27 cellular contexts compared by ENCODE assay signal in genomic region chr20:62637110-62637509, GRCh38. TPM values are rescaled to one million over a fixed set of nuclear protein-coding genes. Genes with fewer than 3 reads are reported as not detected.
"Had no signal": no experiment of that assay in that cellular context is flagged by ENCODE, and none has a peak within 500 bp of the region (broad histone marks: within the 10 kb centered on the region; RNA-seq: fewer than 3 reads in every experiment).

No MANE protein-coding gene starts in this region.

- H3K27me3 ChIP-seq: adrenal gland, ascending aorta had no signal

- H3K4me3 Mint-ChIP-seq: activated B cell treated with CpG ODN at 0.5 μM for 24 hours; activated CD4-positive, alpha-beta T cell treated with anti-CD3 and anti-CD28 coated beads for 36 hours; activated naive CD8-positive, alpha-beta T cell; activated T-cell treated with anti-CD3 and anti-CD28 coated beads, Interleukin-2, amount 50 U/mL, for 4 hours; dendritic cell treated with granulocyte-macrophage colony-stimulating factor and Interleukin-4, amounts not matched to agents 40 ng/mL and 50 ng/mL, for 4 days; immature natural killer cell; naive thymus-derived CD8-positive, alpha-beta T cell; neural progenitor cell had no signal

- H3K9me3 ChIP-seq: adrenal gland, ascending aorta, left lung, spleen, thoracic aorta, upper lobe of left lung had no signal

- FAIRE-seq: endometrium had no signal

- H3K27ac ChIP-seq: adrenal gland, ascending aorta, brain microvascular endothelial cell, left lung, neural progenitor cell, spleen, thoracic aorta, upper lobe of left lung had no signal

- H3K27me3 Mint-ChIP-seq: activated naive CD8-positive, alpha-beta T cell had no signal

- H3K36me3 ChIP-seq: adrenal gland, ascending aorta, brain microvascular endothelial cell, left lung, neural progenitor cell, spleen, thoracic aorta, upper lobe of left lung had no signal

- DNase-seq: activated B cell treated with CpG ODN at 0.5 μM for 24 hours; activated CD4-positive, alpha-beta T cell treated with anti-CD3 and anti-CD28 coated beads, Interleukin-2, amount 50 U/mL, for 48 hours; activated CD8-positive, alpha-beta memory T cell treated with anti-CD3 and anti-CD28 coated beads, Interleukin-2, amount 50 U/mL, for 48 hours; activated T-cell treated with anti-CD3 and anti-CD28 coated beads, Interleukin-2, amount 50 U/mL, for 4 hours; adrenal gland; brain microvascular endothelial cell; caudate nucleus; effector CD4-positive, alpha-beta T cell; immature natural killer cell; kidney glomerular epithelial cell; naive thymus-derived CD8-positive, alpha-beta T cell; spleen; stimulated activated CD4-positive, alpha-beta T cell treated with anti-CD3 and anti-CD28 coated beads, Interleukin-4, amount 100 ng/mL, for 24 hours; stimulated activated naive CD4-positive, alpha-beta T cell treated with Interleukin-2 at 50 U/mL for 16 hours; T-helper 9 cell had no signal

- H3K4me2 ChIP-seq: neural progenitor cell had no signal

- H3K9me3 Mint-ChIP-seq: activated B cell treated with CpG ODN at 0.5 μM for 24 hours; activated T-cell treated with anti-CD3 and anti-CD28 coated beads, Interleukin-2, amount 50 U/mL, for 4 hours; activated T-helper 2 cell treated with anti-CD3 and anti-CD28 coated beads, Interferon-gamma antibody, Interleukin-2, Interleukin-4, amounts not matched to agents 10 μg/mL and 5 μg/mL and 100 μg/mL, durations not matched to agents 14 hours and 24 hours and 36 hours; dendritic cell treated with granulocyte-macrophage colony-stimulating factor and Interleukin-4, amounts not matched to agents 40 ng/mL and 50 ng/mL, for 4 days; naive thymus-derived CD8-positive, alpha-beta T cell; neural progenitor cell had no signal

- H3K27ac Mint-ChIP-seq: activated B cell treated with CpG ODN at 0.5 μM for 24 hours; activated CD4-positive, alpha-beta T cell treated with anti-CD3 and anti-CD28 coated beads for 36 hours; activated naive CD8-positive, alpha-beta T cell; activated T-helper 2 cell treated with anti-CD3 and anti-CD28 coated beads, Interferon-gamma antibody, Interleukin-2, Interleukin-4, amounts not matched to agents 10 μg/mL and 5 μg/mL and 100 μg/mL, durations not matched to agents 14 hours and 24 hours and 36 hours; dendritic cell treated with granulocyte-macrophage colony-stimulating factor and Interleukin-4, amounts not matched to agents 40 ng/mL and 50 ng/mL, for 4 days; immature natural killer cell; naive thymus-derived CD8-positive, alpha-beta T cell; neural progenitor cell; progenitor cell of endocrine pancreas had no signal

- H2AFZ ChIP-seq: neural progenitor cell had no signal

- H3K36me3 Mint-ChIP-seq: activated naive CD8-positive, alpha-beta T cell; immature natural killer cell; naive thymus-derived CD8-positive, alpha-beta T cell; neural progenitor cell had no signal

- ATAC-seq: left lung had no signal

- H3K9ac ChIP-seq: neural progenitor cell had no signal

- H3K4me3 ChIP-seq: adrenal gland, ascending aorta, left lung, neural progenitor cell, spleen, thoracic aorta, upper lobe of left lung had no signal

RNA-seq across cellular contexts. Expression of gene SLCO4A1, which starts 5.2 kb away (rescaled TPM):
- polyA plus RNA-seq: fibroblast of lung had no signal
